Comparison of ENCODE assay signal across 11 cellular contexts in the genomic region with DNA sequence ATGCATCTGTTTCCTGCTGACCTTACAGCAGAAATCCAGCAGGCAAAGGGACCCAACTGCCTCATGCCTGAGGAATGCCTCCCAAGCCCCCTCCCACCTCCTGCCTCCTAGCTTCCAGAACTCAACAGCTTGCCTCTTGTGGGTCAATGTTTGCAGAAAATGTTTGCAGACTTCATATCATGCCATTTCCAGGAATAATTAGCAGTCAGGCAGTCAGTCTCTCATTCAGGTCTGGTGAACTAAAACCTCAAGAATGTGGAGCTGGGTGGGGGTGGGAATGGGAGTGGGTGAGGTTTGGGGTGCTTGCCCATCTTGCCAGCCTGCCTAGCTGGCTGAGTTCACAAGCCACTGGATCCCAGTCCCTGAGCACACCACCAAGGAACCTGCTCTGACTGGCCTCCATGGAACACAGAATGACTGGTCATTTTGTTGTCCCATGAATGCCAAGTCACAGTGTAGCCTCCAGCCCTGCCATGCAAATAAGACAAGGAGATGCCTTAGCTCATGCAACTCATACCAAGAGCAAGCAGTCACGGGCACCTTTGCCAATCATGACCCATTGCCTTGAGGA. TPM values are rescaled to one million over a fixed set of nuclear protein-coding genes. Genes with fewer than 3 reads are reported as not detected.
DNase-seq lines count a peak whose midpoint lies in the region; ATAC-seq and TF ChIP-seq lines count a peak whose summit lies in the region.
"Had no signal": no experiment of that assay in that cellular context is flagged by ENCODE, and none has a peak within 500 bp of the region (broad histone marks: within the 10 kb centered on the region; RNA-seq: fewer than 3 reads in every experiment).

No MANE protein-coding gene starts in this region.

- H3K27me3 Mint-ChIP-seq in Caco-2 (ENCODE audit: insufficient read depth, unreplicated experiment), result no peaks in the 10 kb centered on the region

- peak overlapping the region; percentile 80 for H2AK9ac ChIP-seq in IMR-90 (replicated peaks; ENCODE audit: low read depth, low read length, poor library complexity)

- no peaks in the 10 kb centered on the region for H3K36me3 Mint-ChIP-seq in Caco-2 (ENCODE audit: insufficient read depth, unreplicated experiment)

- dilution Hi-C loops in IMR-90 (cut with HindIII; ENCODE audit: low sequenced_read_pairs, unreplicated experiment) (no loop called here), mammary epithelial cell (cut with HindIII; ENCODE audit: low sequenced_read_pairs) (no loop called here)

- H2BK15ac ChIP-seq in IMR-90 (ENCODE audit: low read depth, low read length) (peak overlapping the region; percentile 78), mesenchymal stem cell (ENCODE audit: low read depth, poor library complexity, severe bottlenecking) (no peak overlapping the region)

- no CpG with 5 or more reads among the region's 1 CpG for WGBS in IMR-90 (ENCODE audit: extremely low coverage in 2 of 2, insufficient read length in 1 of 2), 2 experiments
- 0% methylated on average over 1 of the region's 1 CpG for WGBS in mammary epithelial cell (ENCODE audit: low coverage, missing lambda C conversion rate)
- WGBS in mesenchymal stem cell, result 60% methylated on average over 1 of the region's 1 CpG

- H3K23ac ChIP-seq in IMR-90 (ENCODE audit: low read depth, low read length) (peak overlapping the region; percentile 96), mesenchymal stem cell (ENCODE audit: low read length in 2 of 2) (no peak overlapping the region)

- no TSS peak for BruUV-seq in Caco-2 (replicated peaks; lab: Mats Ljungman, UMichigan)
- BruUV-seq in IMR-90 (replicated peaks; lab: Mats Ljungman, UMichigan), result no TSS peak
- no TSS peak for BruUV-seq in mammary epithelial cell (replicated peaks; lab: Mats Ljungman, UMichigan)

- H3K27ac ChIP-seq in IMR-90 (ENCODE audit: insufficient read depth, low read length), result peak overlapping the region; percentile 94
- H3K27ac ChIP-seq in mammary epithelial cell (ENCODE audit: insufficient read depth, low read depth, low read length), result peak overlapping the region; percentile 52
- H3K27ac ChIP-seq in mesenchymal stem cell (ENCODE audit: low read length, poor library complexity, severe bottlenecking), result peak overlapping the region; percentile 75

- no peak overlapping the region for H3K4me3 Mint-ChIP-seq in Caco-2 (ENCODE audit: unreplicated experiment)
- H3K4me3 Mint-ChIP-seq: activated CD8-positive, alpha-beta T cell treated with anti-CD3 and anti-CD28 coated beads, Interleukin-2, amount 10 ng/mL, durations not matched to agents 7 days and 5 days had no signal

- DNase-seq in Caco-2 (peak; percentile 47 to 60), IMR-90 (peak; percentile 83), mammary epithelial cell (peak; percentile 80), mesenchymal stem cell (peak; percentile 87), anterior cingulate cortex (lab: John Stamatoyannopoulos, UW) (no peak), HuH-7.5 (ENCODE audit: low spot score) (no peak)
- DNase-seq: activated CD8-positive, alpha-beta T cell treated with anti-CD3 and anti-CD28 coated beads, Interleukin-2, amount 10 ng/mL, durations not matched to agents 7 days and 5 days; stimulated activated CD4-positive, alpha-beta T cell treated with anti-CD3 and anti-CD28 coated beads, Interleukin-4, amount 100 ng/mL, for 24 hours had no signal

- peak overlapping the region; percentile 96 for H2BK20ac ChIP-seq in IMR-90 (ENCODE audit: low read depth, low read length)

- 0 out of 2 replicates have a peak, but pooled peaks cover 8% of the 10 kb centered on the region for H3K9me1 ChIP-seq in IMR-90 (ENCODE audit: insufficient read depth, low read length)

- H3K9me3 ChIP-seq in Caco-2 (no peaks in the 10 kb centered on the region), IMR-90 (ENCODE audit: control insufficient read depth, insufficient read depth, low read length) (no peaks in the 10 kb centered on the region), mammary epithelial cell (replicated peaks; ENCODE audit: insufficient read depth, low read length) (no peaks in the 10 kb centered on the region), mesenchymal stem cell (ENCODE audit: control insufficient read depth, low read length) (no peaks in the 10 kb centered on the region)

- H3K27ac Mint-ChIP-seq in Caco-2 (ENCODE audit: unreplicated experiment), result no peak overlapping the region
- H3K27ac Mint-ChIP-seq: activated CD8-positive, alpha-beta T cell treated with anti-CD3 and anti-CD28 coated beads, Interleukin-2, amount 10 ng/mL, durations not matched to agents 7 days and 5 days had no signal

- no peaks in the 10 kb centered on the region for H3K9me3 Mint-ChIP-seq in Caco-2 (ENCODE audit: unreplicated experiment)

- H2AK5ac ChIP-seq in IMR-90 (ENCODE audit: low read depth, low read length), result peak overlapping the region; percentile 89
- H2AK5ac ChIP-seq in mesenchymal stem cell (ENCODE audit: low read length, severe bottlenecking), result no peak overlapping the region

- H3K56ac ChIP-seq in IMR-90 (ENCODE audit: extremely low read depth, insufficient read depth, low read length), result peak overlapping the region; percentile 87

- peak overlapping the region; percentile 98 for H2BK120ac ChIP-seq in IMR-90 (ENCODE audit: low read depth, low read length)
- H2BK120ac ChIP-seq in mesenchymal stem cell (ENCODE audit: low read depth, low read length), result peak overlapping the region; percentile 77

- H3K4me1 Mint-ChIP-seq in Caco-2 (ENCODE audit: low read depth, unreplicated experiment), result no peaks in the 10 kb centered on the region

- no peak for TF ChIP-seq RAD21 in IMR-90 (IDR thresholded peaks at IDR 0.05; ENCODE audit: low read length)

- H4K91ac ChIP-seq in IMR-90 (ENCODE audit: insufficient read depth, low read depth, low read length) (peak overlapping the region; percentile 98), mesenchymal stem cell (ENCODE audit: low read length) (peak overlapping the region; percentile 85)

- POLR2A ChIA-PET in Caco-2 (lab: Charles Lee), result no interaction called here
- POLR2A ChIA-PET in IMR-90 (lab: Charles Lee; ENCODE audit: unreplicated experiment), result interaction anchor here (1.1 kb wide), 1 partner anchor 39 kb away, joined by 3 read pairs; no protein-coding TSS in a partner anchor

- H2BK5ac ChIP-seq in IMR-90 (ENCODE audit: low read depth, low read length, poor library complexity, severe bottlenecking) (peak overlapping the region; percentile 97), mesenchymal stem cell (ENCODE audit: low read depth, low read length, poor library complexity, severe bottlenecking) (peak overlapping the region; percentile 39)

- H4K8ac ChIP-seq in IMR-90 (ENCODE audit: low read depth in 2 of 2, low read length in 2 of 2) (peak overlapping the region; percentile 58 to 98), mesenchymal stem cell (ENCODE audit: low read length) (peak overlapping the region; percentile 8)

- peak overlapping the region; percentile 75 for H2AFZ ChIP-seq in IMR-90 (replicated peaks; ENCODE audit: low read length, poor library complexity)
- H2AFZ ChIP-seq in mammary epithelial cell (ENCODE audit: low read depth, low read length), result no peak overlapping the region
- no peak overlapping the region for H2AFZ ChIP-seq in mesenchymal stem cell (ENCODE audit: low read depth, low read length)

- H3K4me1 ChIP-seq in Caco-2, result peaks cover 12% of the 10 kb centered on the region
- H3K4me1 ChIP-seq in IMR-90 (ENCODE audit: control insufficient read depth, insufficient read depth, low read length), result peaks cover 20% of the 10 kb centered on the region
- peaks cover 22% of the 10 kb centered on the region for H3K4me1 ChIP-seq in mammary epithelial cell (ENCODE audit: insufficient read depth, low read length)
- peaks cover 12% of the 10 kb centered on the region for H3K4me1 ChIP-seq in mesenchymal stem cell (ENCODE audit: control insufficient read depth, insufficient read depth, low read depth, low read length)

- peak overlapping the region; percentile 98 for H3K4ac ChIP-seq in IMR-90 (ENCODE audit: low read depth, low read length)
- peak overlapping the region in 1 of 2 experiments; percentile 58 for H3K4ac ChIP-seq in mesenchymal stem cell (ENCODE audit: low read depth in 1 of 2, low read length in 2 of 2)

- TF ChIP-seq CTCF in Caco-2 (IDR thresholded peaks at IDR 0.05; ENCODE audit: insufficient read depth in 1 of 2, low read depth in 1 of 2, low read length in 1 of 2, severe bottlenecking in 1 of 2, unreplicated experiment in 1 of 2), result no peak
- TF ChIP-seq CTCF in IMR-90 (conservative IDR thresholded peaks at IDR 0.05; ENCODE audit: low read depth, low read length), result no peak
- TF ChIP-seq CTCF in mammary epithelial cell (conservative IDR thresholded peaks at IDR 0.05 in 1 of 2, IDR thresholded peaks at IDR 0.05 in 1 of 2; ENCODE audit: extremely low read depth in 1 of 2, insufficient read depth in 1 of 2, low read depth in 1 of 2, low read length in 2 of 2), result no peak

- CTCF ChIA-PET in Caco-2 (lab: Charles Lee) (interaction anchor here (0.6 kb wide), 1 partner anchor 135 kb away, joined by 3 read pairs; no protein-coding TSS in a partner anchor), IMR-90 (lab: Yijun Ruan, JAX) (no interaction called here), mammary epithelial cell (lab: Charles Lee; ENCODE audit: low non-redundant PET) (no interaction called here)

- H3K27me3 ChIP-seq in Caco-2 (replicated peaks; ENCODE audit: control insufficient read depth, insufficient read depth, low read length) (no peaks in the 10 kb centered on the region), IMR-90 (ENCODE audit: control insufficient read depth, insufficient read depth, low read length) (no peaks in the 10 kb centered on the region), mammary epithelial cell (ENCODE audit: insufficient read depth, low read length) (no peaks in the 10 kb centered on the region), mesenchymal stem cell (ENCODE audit: control insufficient read depth in 1 of 2, insufficient read depth in 1 of 2, low read length in 2 of 2) (peaks cover 0 to 5% of the 10 kb centered on the region in 2 experiments)

- H3K4me3 ChIP-seq in Caco-2 (ENCODE audit: low read depth, low read length) (no peak overlapping the region), IMR-90 (ENCODE audit: insufficient read depth, low read depth, low read length) (no peak overlapping the region), mammary epithelial cell (replicated peaks in 1 of 3; ENCODE audit: insufficient read depth in 1 of 3, low read depth in 2 of 3, low read length in 3 of 3) (no peak overlapping the region), mesenchymal stem cell (ENCODE audit: insufficient read depth in 1 of 2, low read depth in 1 of 2, low read length in 2 of 2) (peak overlapping the region in 1 of 2 experiments; percentile 35)

- ATAC-seq in IMR-90 (ENCODE audit: low read depth) (peak; percentile 67), GM19467 (IDR thresholded peaks at IDR 0.05; ENCODE audit: unreplicated experiment) (no peak)
- no peak for ATAC-seq in activated CD4-positive, CD25-positive, alpha-beta regulatory T cell treated with anti-CD3 and anti-CD28 coated beads, Interleukin-2, amount 50 U/mL, for 24 hours
- ATAC-seq: activated CD8-positive, alpha-beta T cell treated with anti-CD3 and anti-CD28 coated beads, Interleukin-2, amount 10 ng/mL, durations not matched to agents 7 days and 5 days had no signal

- peak overlapping the region; percentile 81 for H3K14ac ChIP-seq in IMR-90 (replicated peaks; ENCODE audit: low read depth, low read length)
- H3K14ac ChIP-seq in mesenchymal stem cell (ENCODE audit: low read length in 2 of 2), result peak overlapping the region in 1 of 2 experiments; percentile 8

- H3K9ac ChIP-seq in IMR-90 (ENCODE audit: low read depth, low read length) (peak overlapping the region; percentile 21; the same call in 1 of the 2 replicates), mammary epithelial cell (ENCODE audit: insufficient read depth, low read length) (no peak overlapping the region), mesenchymal stem cell (ENCODE audit: low read length) (no peak overlapping the region)

- H2BK12ac ChIP-seq in mesenchymal stem cell (ENCODE audit: low read length in 2 of 2), result peak overlapping the region in 1 of 2 experiments; percentile 98

- H4K20me1 ChIP-seq in IMR-90 (ENCODE audit: insufficient read depth, low read length) (no peaks in the 10 kb centered on the region), mammary epithelial cell (ENCODE audit: insufficient read depth, low read length) (no peaks in the 10 kb centered on the region)

- intact Hi-C loops in Caco-2 (cut with micrococcal nuclease; ENCODE audit: unreplicated experiment) (loop anchor here (5.0 kb wide), 1 partner anchor 47 kb away; no protein-coding TSS in a partner anchor), IMR-90 (cut with micrococcal nuclease) (no loop called here), mammary epithelial cell (cut with micrococcal nuclease) (loop anchor here (1.0 kb wide), 3 partner anchors 23 to 66 kb away; no protein-coding TSS in a partner anchor)

- H3K4me2 ChIP-seq in IMR-90 (ENCODE audit: low read depth, low read length) (peak overlapping the region; percentile 56), mammary epithelial cell (ENCODE audit: insufficient read depth, low read depth, low read length) (peak overlapping the region; percentile 43), mesenchymal stem cell (ENCODE audit: low read length, poor library complexity, severe bottlenecking) (no peak overlapping the region)

- H3K79me2 ChIP-seq in mammary epithelial cell (ENCODE audit: insufficient read depth, low read length), result no peaks in the 10 kb centered on the region

- H3K79me1 ChIP-seq in IMR-90 (ENCODE audit: low read depth in 1 of 2, low read length in 2 of 2) (no peaks in the 10 kb centered on the region), mesenchymal stem cell (replicated peaks; ENCODE audit: low read length, poor library complexity, severe bottlenecking) (no peaks in the 10 kb centered on the region)

- H3K36me3 ChIP-seq in Caco-2 (ENCODE audit: control insufficient read depth, insufficient read depth, low read length) (no peaks in the 10 kb centered on the region), IMR-90 (ENCODE audit: control insufficient read depth, insufficient read depth, low read length) (no peaks in the 10 kb centered on the region), mammary epithelial cell (ENCODE audit: insufficient read depth, low read length) (no peaks in the 10 kb centered on the region), mesenchymal stem cell (ENCODE audit: control insufficient read depth in 1 of 2, insufficient read depth in 2 of 2, low read depth in 1 of 2, low read length in 2 of 2) (no peaks in the 10 kb centered on the region)

- in situ Hi-C loops in IMR-90 (cut with MboI; ENCODE audit: low sequenced_read_pairs) (no loop called here), mammary epithelial cell (cut with MboI; ENCODE audit: low sequenced_read_pairs in 2 of 2) (no loop called here)

- H3K18ac ChIP-seq in IMR-90 (ENCODE audit: low read depth, low read length) (peak overlapping the region; percentile 90), mesenchymal stem cell (ENCODE audit: low read depth in 1 of 2, low read length in 2 of 2) (peak overlapping the region; percentile 52 to 82)

- peak overlapping the region; percentile 84 for H4K5ac ChIP-seq in IMR-90 (ENCODE audit: low read depth, low read length)

- no peak for TF ChIP-seq POLR2A in IMR-90 (IDR thresholded peaks at IDR 0.05; ENCODE audit: low read depth, low read length)

RNA-seq across cellular contexts. Expression of a gene that starts 12.1 kb away (rescaled TPM):
- 1.9 and 2.7 TPM in 2 replicates for total RNA-seq in Caco-2 (2022)
- total RNA-seq in IMR-90 (2012; rRNA removed), result 0.28 and 0.36 TPM in 2 replicates
- 0.65 and 0.74 TPM in 2 replicates for polyA plus RNA-seq in IMR-90 (2012; rRNA removed)
- 0.15 and 0.66 TPM in 2 replicates for polyA plus RNA-seq in IMR-90 (2012; cell fraction: cytosol; rRNA removed)
- polyA plus RNA-seq in IMR-90 (2012; cell fraction: nucleus; rRNA removed; ENCODE audit: low replicate concordance), result 0.16 and 0.36 TPM in 2 replicates
- under 1 TPM; 0.42 to 0.50 TPM for total RNA-seq in mammary epithelial cell
- 1.0 TPM for polyA plus RNA-seq in mammary epithelial cell
- not detected for polyA minus RNA-seq in mammary epithelial cell
- 0.41 TPM for polyA plus RNA-seq in mesenchymal stem cell (2013, experiment 1 of 2)
- polyA plus RNA-seq in mesenchymal stem cell (2013, experiment 2 of 2), result 0.42 TPM
- total RNA-seq: activated CD8-positive, alpha-beta T cell treated with anti-CD3 and anti-CD28 coated beads, Interleukin-2, amount 10 ng/mL, durations not matched to agents 7 days and 5 days; HT-29 had no signal

Comparison
In these comparisons a context has a peak if more than half of its experiments do, and no peak if none do; other contexts are left out.
1. DNase-seq: peak in Caco-2 (2 of 2), IMR-90 (single experiment), mammary epithelial cell (single experiment) and mesenchymal stem cell (single experiment); none in anterior cingulate cortex (0 of 58) and HuH-7.5 (single experiment).
2. Peak in every context shown above with its lines, with median percentiles within 50 percentile points of each other: H3K27ac ChIP-seq.